Comparison of ENCODE assay signal across 1 cellular context in genomic region chr18:36427831-36428230, GRCh38.
TF ChIP-seq lines count a peak whose summit lies in the region.

No MANE protein-coding gene starts in this region.

TF ChIP-seq in GM23338, 12 proteins besides CTCF, POLR2A, EP300 and RAD21 (continued from another document):
- TF ChIP-seq NANOG (IDR thresholded peaks at IDR 0.05; ENCODE audit: borderline replicate concordance) = no peak
TF ChIP-seq in GM23338: peak in this region for 0.
